Comparison of ENCODE assay signal across 19 cellular contexts in the genomic region with DNA sequence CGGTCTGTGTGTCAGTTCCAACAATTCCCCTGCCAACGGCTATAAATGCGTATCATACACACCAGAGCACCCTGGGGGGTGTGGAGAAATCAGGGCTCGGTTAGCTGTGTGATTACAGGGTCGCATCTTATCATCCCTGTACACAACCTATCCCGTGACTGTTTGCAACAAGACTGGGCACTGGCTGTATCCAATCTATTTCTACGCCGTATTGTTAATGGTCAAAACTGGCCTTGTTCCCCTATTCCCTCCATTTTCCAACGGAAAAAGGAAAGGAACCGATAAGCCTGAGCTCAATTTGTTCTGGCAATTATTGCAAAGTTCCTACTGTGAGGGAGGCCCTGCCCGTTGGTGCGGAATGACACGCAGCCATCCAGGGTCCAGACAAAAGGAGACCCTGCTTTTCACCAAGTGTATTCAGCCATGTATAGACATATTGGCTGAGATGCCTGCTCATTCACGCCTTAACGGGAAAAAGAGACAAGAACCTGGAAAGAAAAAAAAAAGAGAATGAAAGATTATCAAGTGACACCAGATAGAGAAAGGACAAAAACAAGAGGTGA.
"Had no signal": no experiment of that assay in that cellular context is flagged by ENCODE, and none has a peak within 500 bp of the region (broad histone marks: within the 10 kb centered on the region; RNA-seq: fewer than 3 reads in every experiment).

No MANE protein-coding gene starts in this region.

- H3K27me3 Mint-ChIP-seq: dendritic cell treated with granulocyte-macrophage colony-stimulating factor and Interleukin-4, amounts not matched to agents 40 ng/mL and 50 ng/mL, for 4 days had no signal

- H3K4me1 Mint-ChIP-seq: naive thymus-derived CD4-positive, alpha-beta T cell had no signal

- H3K4me3 ChIP-seq: gastrocnemius medialis, heart right ventricle, uterus had no signal

- H3K4me3 Mint-ChIP-seq: dendritic cell treated with granulocyte-macrophage colony-stimulating factor and Interleukin-4, amounts not matched to agents 40 ng/mL and 50 ng/mL, for 4 days; naive thymus-derived CD4-positive, alpha-beta T cell; nephron progenitor cell; type B pancreatic cell had no signal

- H3K4me1 ChIP-seq: gastrocnemius medialis, parathyroid adenoma, uterus had no signal

- H3K9me3 Mint-ChIP-seq: dendritic cell treated with granulocyte-macrophage colony-stimulating factor and Interleukin-4, amounts not matched to agents 40 ng/mL and 50 ng/mL, for 4 days; nephron progenitor cell; type B pancreatic cell had no signal

- H3K27ac ChIP-seq: gastrocnemius medialis, heart right ventricle, parathyroid adenoma, uterus had no signal

- ATAC-seq: esophagus mucosa; gastrocnemius medialis; heart right ventricle; left lobe of liver; naive thymus-derived CD4-positive, alpha-beta T cell; right cardiac atrium had no signal

- H3K36me3 Mint-ChIP-seq: naive thymus-derived CD4-positive, alpha-beta T cell; type B pancreatic cell had no signal

- H3K79me2 ChIP-seq: parathyroid adenoma had no signal

- H2AFZ ChIP-seq: parathyroid adenoma had no signal

- H3K9ac ChIP-seq: parathyroid adenoma had no signal

- DNase-seq: cerebellar nuclear complex; effector CD4-positive, alpha-beta T cell; gastrocnemius medialis; heart right ventricle; hypothalamus; islet precursor cell; mammary epithelial cell; naive thymus-derived CD4-positive, alpha-beta T cell; nephron progenitor cell; right cardiac atrium; small intestine; stimulated activated CD4-positive, alpha-beta T cell treated with anti-CD3 and anti-CD28 coated beads, Interleukin-12 subunit alpha, Interleukin-12 subunit beta, amount 100 ng/mL, for 4 hours; stimulated activated naive CD4-positive, alpha-beta T cell treated with Interleukin-2 at 50 U/mL for 16 hours; uterus had no signal

- H3K36me3 ChIP-seq: gastrocnemius medialis, heart right ventricle, uterus had no signal

- H3K27ac Mint-ChIP-seq: dendritic cell treated with granulocyte-macrophage colony-stimulating factor and Interleukin-4, amounts not matched to agents 40 ng/mL and 50 ng/mL, for 4 days; naive thymus-derived CD4-positive, alpha-beta T cell; nephron progenitor cell; type B pancreatic cell had no signal

- H3K9me3 ChIP-seq: gastrocnemius medialis, heart right ventricle, uterus had no signal

- H3K27me3 ChIP-seq: uterus had no signal
